Comparison of ENCODE assay signal across 13 cellular contexts in genomic region chr17:39701784-39702422, GRCh38. TPM values are rescaled to one million over a fixed set of nuclear protein-coding genes. Genes with fewer than 3 reads are reported as not detected.
A peak's percentile ranks its signal among the peaks of the same experiment; 100 is the strongest.
DNase-seq lines count a peak whose midpoint lies in the region; TF ChIP-seq lines count a peak whose summit lies in the region.
"Had no signal": no experiment of that assay in that cellular context is flagged by ENCODE, and none has a peak within 500 bp of the region (broad histone marks: within the 10 kb centered on the region; RNA-seq: fewer than 3 reads in every experiment).

No MANE protein-coding gene starts in this region.

- H3K79me2 ChIP-seq in KMS-11 (ENCODE audit: insufficient read depth, low read depth) (no peaks in the 10 kb centered on the region), mesendoderm (ENCODE audit: control insufficient read depth, insufficient read depth, low read length) (peaks cover 57% of the 10 kb centered on the region)

- TF ChIP-seq POLR2A in transverse colon (IDR thresholded peaks at IDR 0.05) = no peak

- H3K9me3 ChIP-seq in endodermal cell (ENCODE audit: control insufficient read depth, low read length) (no peaks in the 10 kb centered on the region), transverse colon (no peaks in the 10 kb centered on the region)
- H3K9me3 ChIP-seq: heart left ventricle had no signal

- no peak overlapping the region for H3K23ac ChIP-seq in mesendoderm (ENCODE audit: low read length)

- no peak for DNase-seq in endodermal cell
- DNase-seq in mesendoderm = no peak
- DNase-seq in transverse colon = no peak
- DNase-seq in pons (ENCODE audit: low spot score) = no peak
- DNase-seq in GDM1 (lab: John Stamatoyannopoulos, UW) = no peak
- no peak for DNase-seq in activated T-cell treated with anti-CD3 and anti-CD28 coated beads, Interleukin-2, amount 50 U/mL, for 48 hours
- DNase-seq: activated naive CD8-positive, alpha-beta T cell treated with anti-CD3 and anti-CD28 coated beads, Interleukin-2, amount 10 ng/mL, durations not matched to agents 7 days and 5 days; dorsolateral prefrontal cortex; naive B cell had no signal

- H2AFZ ChIP-seq in KMS-11 (ENCODE audit: low read depth) = no peak overlapping the region

- no peak overlapping the region for H3K4ac ChIP-seq in mesendoderm (ENCODE audit: low read depth, low read length)

- no peak for TF ChIP-seq EP300 in transverse colon (IDR thresholded peaks at IDR 0.05; ENCODE audit: low read depth)

- H3K4me1 Mint-ChIP-seq in endodermal cell = peaks cover 58% of the 10 kb centered on the region

- in situ Hi-C loops in transverse colon (cut with MboI; ENCODE audit: low pct_ligation_motif_present in 1 of 4, low pct_unique_long_range_greater_than_20kb in 1 of 4, low sequenced_read_pairs in 3 of 4) = no loop called here

- no peaks in the 10 kb centered on the region for H3K9me3 Mint-ChIP-seq in endodermal cell
- H3K9me3 Mint-ChIP-seq: activated naive CD8-positive, alpha-beta T cell treated with anti-CD3 and anti-CD28 coated beads, Interleukin-2, amount 10 ng/mL, durations not matched to agents 7 days and 5 days; naive B cell had no signal

- peaks cover 5% of the 10 kb centered on the region for H3K27me3 Mint-ChIP-seq in endodermal cell (ENCODE audit: insufficient read depth)

- H3K56ac ChIP-seq in mesendoderm (ENCODE audit: low read length) = peak overlapping the region; percentile 90

- H4K8ac ChIP-seq in mesendoderm (ENCODE audit: low read depth, low read length) = no peak overlapping the region

- H3K4me1 ChIP-seq in KMS-11 (ENCODE audit: low read depth, poor library complexity, severe bottlenecking) (peaks cover 50% of the 10 kb centered on the region), endodermal cell (ENCODE audit: control insufficient read depth, insufficient read depth, low read length) (peaks cover 13% of the 10 kb centered on the region), mesendoderm (ENCODE audit: control insufficient read depth, low read depth, low read length) (peaks cover 12% of the 10 kb centered on the region), transverse colon (peaks cover 38 to 59% (median 55%) of the 10 kb centered on the region in 4 donors)

- H2BK120ac ChIP-seq in mesendoderm (ENCODE audit: low read depth, low read length) = no peak overlapping the region

- H3K9ac ChIP-seq in KMS-11 (no peak overlapping the region), endodermal cell (ENCODE audit: extremely low read depth, low read length, poor library complexity, severe bottlenecking) (peak overlapping the region; percentile 89), mesendoderm (ENCODE audit: low read length) (peak overlapping the region; percentile 85)

- WGBS in endodermal cell (ENCODE audit: insufficient coverage in 1 of 2, insufficient read length in 1 of 2), 2 experiments = 75 to 94% methylated on average over 2 to 4 of the region's 4 CpGs
- WGBS in mesendoderm (ENCODE audit: extremely low coverage, insufficient coverage, low lambda C conversion rate) = no CpG with 5 or more reads among the region's 4 CpGs
- 55% methylated on average over 4 of the region's 4 CpGs; no CpG with 5 or more reads in 1 of the 2 donors for WGBS in transverse colon (ENCODE audit: low coverage in 1 of 2), 2 donors

- H3K27ac ChIP-seq in KMS-11 = peak overlapping the region; percentile 89; the same call in 1 of the 2 replicates
- no peak overlapping the region for H3K27ac ChIP-seq in endodermal cell (ENCODE audit: low read depth, low read length)
- no peak overlapping the region for H3K27ac ChIP-seq in mesendoderm (ENCODE audit: low read depth, low read length)
- H3K27ac ChIP-seq in transverse colon = peak overlapping the region; percentile 90 to 95 (median 92)
- H3K27ac ChIP-seq: dorsolateral prefrontal cortex had no signal

- H3K36me3 ChIP-seq in KMS-11 (ENCODE audit: insufficient read depth) (no peaks in the 10 kb centered on the region), endodermal cell (ENCODE audit: control insufficient read depth, insufficient read depth, low read length) (peaks cover 2% of the 10 kb centered on the region), mesendoderm (ENCODE audit: control insufficient read depth, insufficient read depth, low read length) (no peaks in the 10 kb centered on the region), transverse colon (no peaks in the 10 kb centered on the region)

- H3K4me3 ChIP-seq in KMS-11 (IDR thresholded peaks at IDR 0.05; ENCODE audit: insufficient read depth, low read depth, low read length) = no peak overlapping the region
- H3K4me3 ChIP-seq in endodermal cell (ENCODE audit: low read length) = peak overlapping the region; percentile 93
- no peak overlapping the region for H3K4me3 ChIP-seq in mesendoderm (ENCODE audit: low read length)
- H3K4me3 ChIP-seq in transverse colon = no peak overlapping the region

- H3K27ac Mint-ChIP-seq in endodermal cell = peak overlapping the region; percentile 75
- H3K27ac Mint-ChIP-seq: activated naive CD8-positive, alpha-beta T cell treated with anti-CD3 and anti-CD28 coated beads, Interleukin-2, amount 10 ng/mL, durations not matched to agents 7 days and 5 days had no signal

- no peak overlapping the region for H3K18ac ChIP-seq in mesendoderm (ENCODE audit: low read length)

- H3K36me3 Mint-ChIP-seq in endodermal cell (ENCODE audit: low read depth) = peaks cover under 1% of the 10 kb centered on the region

- peaks cover 11% of the 10 kb centered on the region for H3K79me1 ChIP-seq in mesendoderm (ENCODE audit: low read length)

- H4K20me1 ChIP-seq in KMS-11 (ENCODE audit: insufficient read depth) = no peaks in the 10 kb centered on the region

- H4K5ac ChIP-seq in mesendoderm (ENCODE audit: low read length) = no peak overlapping the region

- peak overlapping the region; percentile 90 for H3K4me3 Mint-ChIP-seq in endodermal cell
- H3K4me3 Mint-ChIP-seq: activated naive CD8-positive, alpha-beta T cell treated with anti-CD3 and anti-CD28 coated beads, Interleukin-2, amount 10 ng/mL, durations not matched to agents 7 days and 5 days; naive B cell had no signal

- H2AK5ac ChIP-seq in mesendoderm (ENCODE audit: low read length) = no peak overlapping the region

- no peak overlapping the region for H2BK5ac ChIP-seq in mesendoderm (ENCODE audit: low read length)

- H2BK15ac ChIP-seq in mesendoderm (replicated peaks; ENCODE audit: low read depth) = no peak overlapping the region

- H3K4me2 ChIP-seq in KMS-11 = no peak overlapping the region
- peak overlapping the region; percentile 84 for H3K4me2 ChIP-seq in mesendoderm (ENCODE audit: low read length)

- intact Hi-C loops in transverse colon (cut with DNase I; ENCODE audit: low total_unique reads) = no loop called here

- H3K27me3 ChIP-seq in KMS-11 (ENCODE audit: insufficient read depth, low read depth) (no peaks in the 10 kb centered on the region), endodermal cell (ENCODE audit: control insufficient read depth, insufficient read depth, low read length, poor library complexity, severe bottlenecking) (no peaks in the 10 kb centered on the region), mesendoderm (ENCODE audit: insufficient read depth, low read length, poor library complexity) (no peaks in the 10 kb centered on the region), transverse colon (peaks cover 4% of the 10 kb centered on the region)

- TF ChIP-seq CTCF in KMS-11 (conservative IDR thresholded peaks at IDR 0.05; ENCODE audit: low read depth, low read length) (no peak), endodermal cell (conservative IDR thresholded peaks at IDR 0.05) (no peak), transverse colon (IDR thresholded peaks at IDR 0.05) (no peak)

RNA-seq across cellular contexts. Expression of gene ERBB2, which starts 2.0 kb away (rescaled TPM):
- total RNA-seq in endodermal cell (100 to 1,000 TPM; 110 to 133 TPM), transverse colon (100 to 1,000 TPM; 175 to 439 (median 234) TPM)
- 72.5 TPM for polyA plus RNA-seq in endodermal cell (2013, experiment 1 of 2)
- polyA plus RNA-seq in endodermal cell (2013, experiment 2 of 2) = 68.6 TPM
- polyA plus RNA-seq in mesendoderm (2013, experiment 1 of 2) = 73.2 TPM
- polyA plus RNA-seq in mesendoderm (2013, experiment 2 of 2) = 72.9 TPM

RNA-seq across cellular contexts. Expression of gene PGAP3, which starts 14.0 kb away (rescaled TPM):
- total RNA-seq in endodermal cell = 10 to 100 TPM; 22.6 to 29.3 TPM
- 12.2 TPM for polyA plus RNA-seq in endodermal cell (2013, experiment 1 of 2)
- 11.0 TPM for polyA plus RNA-seq in endodermal cell (2013, experiment 2 of 2)
- polyA plus RNA-seq in mesendoderm (2013, experiment 1 of 2) = 8.3 TPM
- polyA plus RNA-seq in mesendoderm (2013, experiment 2 of 2) = 7.7 TPM
- total RNA-seq in transverse colon = 10 to 100 TPM; 19.9 to 82.6 (median 46.2) TPM

RNA-seq across cellular contexts. Expression of gene MIEN1, which starts 28.4 kb away (rescaled TPM):
- total RNA-seq in endodermal cell (10 to 100 TPM; 42.6 to 57.0 TPM), transverse colon (100 to 1,000 TPM in 3 of 4 donors, 10 to 100 TPM in 1; 99.3 to 215 (median 109) TPM)
- 57.8 TPM for polyA plus RNA-seq in endodermal cell (2013, experiment 1 of 2)
- polyA plus RNA-seq in endodermal cell (2013, experiment 2 of 2) = 57.7 TPM
- polyA plus RNA-seq in mesendoderm (2013, experiment 1 of 2) = 27.3 TPM
- 29.9 TPM for polyA plus RNA-seq in mesendoderm (2013, experiment 2 of 2)

RNA-seq across cellular contexts. Expression of gene PNMT, which starts 33.6 kb away (rescaled TPM):
- 1 to 10 TPM in 1 of 2 donors, under 1 TPM in 1; 0.55 to 1.0 TPM for total RNA-seq in endodermal cell
- polyA plus RNA-seq in endodermal cell (2013, experiment 1 of 2) = 0.71 TPM
- polyA plus RNA-seq in endodermal cell (2013, experiment 2 of 2) = 0.37 TPM
- polyA plus RNA-seq in mesendoderm (2013, experiment 1 of 2) = 0.81 TPM
- polyA plus RNA-seq in mesendoderm (2013, experiment 2 of 2) = 0.63 TPM
- 10 to 100 TPM in 1 of 4 donors, 1 to 10 TPM in 2, under 1 TPM in 1; 0.80 to 48.3 (median 1.3) TPM for total RNA-seq in transverse colon
- total RNA-seq: activated naive CD8-positive, alpha-beta T cell treated with anti-CD3 and anti-CD28 coated beads, Interleukin-2, amount 10 ng/mL, durations not matched to agents 7 days and 5 days; M059J; NCI-H460 had no signal

RNA-seq across cellular contexts. Expression of gene GRB7, which starts 35.8 kb away (rescaled TPM):
- total RNA-seq in endodermal cell (10 to 100 TPM; 54.6 to 73.9 TPM), transverse colon (10 to 100 TPM; 25.9 to 44.5 (median 32.3) TPM)
- polyA plus RNA-seq in endodermal cell (2013, experiment 1 of 2) = 6.1 TPM
- 4.4 TPM for polyA plus RNA-seq in endodermal cell (2013, experiment 2 of 2)
- polyA plus RNA-seq in mesendoderm (2013, experiment 1 of 2) = 18.5 TPM
- 18.7 TPM for polyA plus RNA-seq in mesendoderm (2013, experiment 2 of 2)
- total RNA-seq: M059J had no signal

Comparison
In these comparisons a context has a peak if more than half of its experiments do, and no peak if none do; other contexts are left out.
1. H3K27ac ChIP-seq: peak in KMS-11 (single experiment) and transverse colon (4 of 4); none in endodermal cell (single experiment) and mesendoderm (single experiment).